ENCODE assay signal across 8 cellular contexts in genomic region chr20:59043698-59044097, GRCh38. TPM values are rescaled to one million over a fixed set of nuclear protein-coding genes. Genes with fewer than 3 reads are reported as not detected.
A peak's percentile ranks its signal among the peaks of the same experiment; 100 is the strongest.
DNase-seq lines count a peak whose midpoint lies in the region; TF ChIP-seq lines count a peak whose summit lies in the region.

No MANE protein-coding gene starts in this region.

- H3K27me3 ChIP-seq in fibroblast of lung (ENCODE audit: control insufficient read depth, insufficient read depth, low read length) (no peaks in the 10 kb centered on the region), stomach smooth muscle (ENCODE audit: control insufficient read depth in 1 of 2, insufficient read depth in 2 of 2, low read length in 2 of 2) (no peaks in the 10 kb centered on the region), brain microvascular endothelial cell (replicated peaks) (no peaks in the 10 kb centered on the region)

- peak overlapping the region; percentile 75 for H3K4me3 Mint-ChIP-seq in activated T-cell treated with anti-CD3 and anti-CD28 coated beads, Interleukin-2, amount 50 U/mL, for 24 hours

- H3K4me2 ChIP-seq in fibroblast of lung (ENCODE audit: extremely low read depth, insufficient read depth, low read length), result no peak overlapping the region

- H3K27ac ChIP-seq in fibroblast of lung (ENCODE audit: insufficient read depth, low read length), result no peak overlapping the region
- peak overlapping the region; percentile 49 for H3K27ac ChIP-seq in stomach smooth muscle (ENCODE audit: low read length)
- H3K27ac ChIP-seq in brain microvascular endothelial cell, result no peak overlapping the region

- DNase-seq in activated T-cell treated with anti-CD3 and anti-CD28 coated beads, Interleukin-2, amount 50 U/mL, for 24 hours, result no peak
- DNase-seq in activated T-cell treated with anti-CD3 and anti-CD28 coated beads, Interleukin-2, amount 50 U/mL, for 1 hour, result no peak
- DNase-seq in RPMI7951 (ENCODE audit: low read depth) (peak; percentile 74), fibroblast of lung (ENCODE audit: low read depth in 2 of 2) (no peak), OCI-M2 (lab: John Stamatoyannopoulos, UW; ENCODE audit: unreplicated experiment) (no peak), NCI-H524 treated with DMSO at 0.1 percent for 48 hours (lab: John Stamatoyannopoulos, UW) (no peak), brain microvascular endothelial cell (no peak)

- peak overlapping the region; percentile 91 for H3K27ac Mint-ChIP-seq in activated T-cell treated with anti-CD3 and anti-CD28 coated beads, Interleukin-2, amount 50 U/mL, for 24 hours

- no peaks in the 10 kb centered on the region for H3K9me3 Mint-ChIP-seq in activated T-cell treated with anti-CD3 and anti-CD28 coated beads, Interleukin-2, amount 50 U/mL, for 24 hours

- peak overlapping the region; percentile 39 for H2AFZ ChIP-seq in fibroblast of lung (ENCODE audit: low read length)

- peaks cover 37% of the 10 kb centered on the region for H3K36me3 Mint-ChIP-seq in activated T-cell treated with anti-CD3 and anti-CD28 coated beads, Interleukin-2, amount 50 U/mL, for 24 hours (ENCODE audit: low read depth)

- no peaks in the 10 kb centered on the region for H4K20me1 ChIP-seq in fibroblast of lung (ENCODE audit: control insufficient read depth, extremely low read depth, insufficient read depth, low read length)

- H3K9ac ChIP-seq in fibroblast of lung (ENCODE audit: insufficient read depth, low read length), result no peak overlapping the region
- H3K9ac ChIP-seq in stomach smooth muscle (ENCODE audit: low read length in 2 of 2), result no peak overlapping the region

- TF ChIP-seq CTCF in fibroblast of lung (conservative IDR thresholded peaks at IDR 0.05 in 1 of 2, IDR thresholded peaks at IDR 0.05 in 1 of 2; ENCODE audit: low read depth in 1 of 2, low read length in 2 of 2), result no peak
- TF ChIP-seq CTCF in brain microvascular endothelial cell (IDR thresholded peaks at IDR 0.05; ENCODE audit: low read depth, low read length, missing control alignments), result no peak

- H3K4me1 Mint-ChIP-seq in activated T-cell treated with anti-CD3 and anti-CD28 coated beads, Interleukin-2, amount 50 U/mL, for 24 hours (ENCODE audit: low read depth), result peaks cover 58% of the 10 kb centered on the region

- H3K79me2 ChIP-seq in fibroblast of lung (ENCODE audit: control insufficient read depth, insufficient read depth, low read length), result peaks cover 36% of the 10 kb centered on the region

- H3K4me3 ChIP-seq in fibroblast of lung (replicated peaks in 1 of 4; ENCODE audit: control extremely low read depth in 1 of 4, insufficient read depth in 1 of 4, low read depth in 3 of 4, low read length in 4 of 4) (no peak overlapping the region), stomach smooth muscle (ENCODE audit: low read length in 2 of 2) (no peak overlapping the region), brain microvascular endothelial cell (ENCODE audit: low read depth, low read length) (no peak overlapping the region)

- H3K27me3 Mint-ChIP-seq in activated T-cell treated with anti-CD3 and anti-CD28 coated beads, Interleukin-2, amount 50 U/mL, for 24 hours, result no peaks in the 10 kb centered on the region

- in situ Hi-C loops in brain microvascular endothelial cell (cut with HindIII; ENCODE audit: low pct_ligation_motif_present, low sequenced_read_pairs), result no loop called here

- H3K4me1 ChIP-seq in fibroblast of lung (ENCODE audit: control insufficient read depth, extremely low read depth, insufficient read depth, low read length), result peaks cover 7% of the 10 kb centered on the region
- H3K4me1 ChIP-seq in stomach smooth muscle (ENCODE audit: control insufficient read depth, insufficient read depth, low read length), result peaks cover 15% of the 10 kb centered on the region

- H3K9me3 ChIP-seq in fibroblast of lung (ENCODE audit: control insufficient read depth, insufficient read depth, low read depth, low read length) (no peaks in the 10 kb centered on the region), stomach smooth muscle (ENCODE audit: control insufficient read depth in 2 of 2, low read length in 2 of 2) (no peaks in the 10 kb centered on the region)

- H3K36me3 ChIP-seq in fibroblast of lung (ENCODE audit: control insufficient read depth, insufficient read depth, low read length) (no peaks in the 10 kb centered on the region), stomach smooth muscle (ENCODE audit: control insufficient read depth in 2 of 2, insufficient read depth in 2 of 2, low read length in 2 of 2) (no peaks in the 10 kb centered on the region), brain microvascular endothelial cell (replicated peaks) (no peaks in the 10 kb centered on the region)

RNA-seq across cellular contexts. Expression of gene PRELID3B, which starts 1.1 kb away (rescaled TPM):
- 142 and 168 TPM in 2 replicates for total RNA-seq in RPMI7951 (2014; rRNA removed; shearing (Covaris generic))
- 89.9 and 127 TPM in 2 replicates for total RNA-seq in fibroblast of lung
- 64.5 and 66.6 TPM in 2 replicates for polyA plus RNA-seq in fibroblast of lung
- polyA plus RNA-seq in fibroblast of lung (2012), result 40.0 and 43.0 TPM in 2 replicates
- polyA minus RNA-seq in fibroblast of lung (ENCODE audit: low replicate concordance), result 86.0 and 106 TPM in 2 replicates

RNA-seq across cellular contexts. Expression of gene ATP5F1E, which starts 11.6 kb away (rescaled TPM):
- 124 and 138 TPM in 2 replicates for total RNA-seq in RPMI7951 (2014; rRNA removed; shearing (Covaris generic))
- total RNA-seq in fibroblast of lung, result 37.8 and 39.3 TPM in 2 replicates
- 56.5 and 63.8 TPM in 2 replicates for polyA plus RNA-seq in fibroblast of lung
- polyA plus RNA-seq in fibroblast of lung (2012), result 112 and 125 TPM in 2 replicates
- 1.7 and 3.9 TPM in 2 replicates for polyA minus RNA-seq in fibroblast of lung (ENCODE audit: low replicate concordance)

RNA-seq across cellular contexts. Expression of gene TUBB1, which starts 24.5 kb away (rescaled TPM):
- total RNA-seq in RPMI7951 (2014; rRNA removed; shearing (Covaris generic)), result 0.12 and 0.20 TPM in 2 replicates
- under 0.01 TPM in 2 replicates for total RNA-seq in fibroblast of lung
- not detected in 2 replicates for polyA plus RNA-seq in fibroblast of lung
- 0.03 TPM in 1 of 2 replicates, not detected in the other for polyA plus RNA-seq in fibroblast of lung (2012)
- 0.11 TPM in 1 of 2 replicates, not detected in the other for polyA minus RNA-seq in fibroblast of lung (ENCODE audit: low replicate concordance)

RNA-seq across cellular contexts. Expression of gene CTSZ, which starts 36.6 kb away (rescaled TPM):
- 385 and 586 TPM in 2 replicates for total RNA-seq in RPMI7951 (2014; rRNA removed; shearing (Covaris generic))
- total RNA-seq in fibroblast of lung, result 128 and 250 TPM in 2 replicates
- polyA plus RNA-seq in fibroblast of lung, result 201 and 208 TPM in 2 replicates
- 227 and 242 TPM in 2 replicates for polyA plus RNA-seq in fibroblast of lung (2012)
- polyA minus RNA-seq in fibroblast of lung (ENCODE audit: low replicate concordance), result 76.8 and 116 TPM in 2 replicates
